13 cellular contexts compared by ENCODE assay signal in the genomic region with DNA sequence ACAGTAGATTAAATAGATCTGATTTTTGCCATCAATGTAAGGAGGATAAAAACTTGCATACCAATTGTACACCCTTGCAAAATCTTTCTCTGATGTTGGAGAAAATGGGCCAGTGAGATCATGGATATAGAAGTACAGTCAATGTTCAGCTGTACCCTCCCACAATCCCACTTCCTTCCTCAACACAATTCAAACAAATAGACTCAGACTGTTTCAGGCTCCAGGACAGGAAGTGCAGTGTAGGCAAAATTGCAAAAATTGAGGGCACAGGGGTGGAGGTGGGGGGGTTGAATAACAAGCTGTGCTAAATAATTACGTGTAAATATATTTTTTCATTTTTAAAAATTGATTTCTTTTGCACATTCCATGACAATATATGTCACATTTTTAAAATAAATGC. TPM values are rescaled to one million over a fixed set of nuclear protein-coding genes. Genes with fewer than 3 reads are reported as not detected.
DNase-seq lines count a peak whose midpoint lies in the region; ATAC-seq and TF ChIP-seq lines count a peak whose summit lies in the region.
"Had no signal": no experiment of that assay in that cellular context is flagged by ENCODE, and none has a peak within 500 bp of the region (broad histone marks: within the 10 kb centered on the region; RNA-seq: fewer than 3 reads in every experiment).

No MANE protein-coding gene starts in this region.

- peaks cover 0 to 23% (median 12%) of the 10 kb centered on the region in 4 donors for H3K4me1 ChIP-seq in stomach
- H3K4me1 ChIP-seq: colonic mucosa had no signal

- no peak overlapping the region for H3K4me3 Mint-ChIP-seq in activated naive CD4-positive, alpha-beta T cell treated with anti-CD3 and anti-CD28 coated beads, Interleukin-2, amount 10 ng/mL, durations not matched to agents 7 days and 5 days

- TF ChIP-seq POLR2A in stomach (IDR thresholded peaks at IDR 0.05), result no peak

- H3K36me3 ChIP-seq in stomach, result peaks cover 0 to 7% (median 0%) of the 10 kb centered on the region in 4 donors
- H3K36me3 ChIP-seq: colonic mucosa, Peyer's patch, transverse colon had no signal

- no peak overlapping the region for H3K4me3 ChIP-seq in stomach
- H3K4me3 ChIP-seq: colonic mucosa, Peyer's patch, transverse colon had no signal

- intact Hi-C loops in sciatic nerve (cut with DNase I), result no loop called here
- intact Hi-C loops in stomach (cut with DNase I; ENCODE audit: low total_unique reads), result no loop called here

- peak overlapping the region; percentile 1 for H3K27ac Mint-ChIP-seq in activated naive CD4-positive, alpha-beta T cell treated with anti-CD3 and anti-CD28 coated beads, Interleukin-2, amount 10 ng/mL, durations not matched to agents 7 days and 5 days
- H3K27ac Mint-ChIP-seq: progenitor cell of endocrine pancreas had no signal

- peaks cover 0 to 26% (median 6%) of the 10 kb centered on the region in 4 donors for H3K9me3 ChIP-seq in stomach
- H3K9me3 ChIP-seq: colonic mucosa, Peyer's patch had no signal

- peaks cover 43% of the 10 kb centered on the region for H3K9me3 Mint-ChIP-seq in activated naive CD4-positive, alpha-beta T cell treated with anti-CD3 and anti-CD28 coated beads, Interleukin-2, amount 10 ng/mL, durations not matched to agents 7 days and 5 days

- 56 to 77% (median 65%) methylated on average over 1 of the region's 1 CpG for WGBS in stomach, 5 donors

- no peak for TF ChIP-seq CTCF in stomach (IDR thresholded peaks at IDR 0.05)

- TF ChIP-seq EP300 in stomach (IDR thresholded peaks at IDR 0.05), result no peak

- peaks cover 71% of the 10 kb centered on the region for H3K36me3 Mint-ChIP-seq in activated naive CD4-positive, alpha-beta T cell treated with anti-CD3 and anti-CD28 coated beads, Interleukin-2, amount 10 ng/mL, durations not matched to agents 7 days and 5 days

- CTCF ChIA-PET in activated naive CD4-positive, alpha-beta T cell treated with anti-CD3 and anti-CD28 coated beads, Interleukin-2, amount 10 ng/mL, durations not matched to agents 7 days and 5 days (lab: Charles Lee), result interaction anchor here (1.4 kb wide), 1 partner anchor 25 kb away, joined by 3 read pairs; the partner anchor contains the start of gene IFI44L

- H3K4me1 Mint-ChIP-seq in activated naive CD4-positive, alpha-beta T cell treated with anti-CD3 and anti-CD28 coated beads, Interleukin-2, amount 10 ng/mL, durations not matched to agents 7 days and 5 days, result peaks cover 56% of the 10 kb centered on the region

- no peak overlapping the region for H3K27ac ChIP-seq in stomach
- H3K27ac ChIP-seq: colonic mucosa, Peyer's patch, transverse colon had no signal

- peak; percentile 19 for ATAC-seq in sciatic nerve

- H3K27me3 Mint-ChIP-seq in activated naive CD4-positive, alpha-beta T cell treated with anti-CD3 and anti-CD28 coated beads, Interleukin-2, amount 10 ng/mL, durations not matched to agents 7 days and 5 days, result no peaks in the 10 kb centered on the region

- peak; percentile 33 for DNase-seq in activated naive CD4-positive, alpha-beta T cell treated with anti-CD3 and anti-CD28 coated beads, Interleukin-2, amount 10 ng/mL, durations not matched to agents 7 days and 5 days
- no peak for DNase-seq in activated naive CD4-positive, alpha-beta T cell treated with Interleukin-2 at 50 U/mL for 16 hours
- peak; percentile 3 for DNase-seq in RPMI8226
- peak; percentile 60 for DNase-seq in dermis blood vessel endothelial cell
- no peak for DNase-seq in sciatic nerve (ENCODE audit: low spot score)
- no peak for DNase-seq in stomach
- no peak for DNase-seq in hepatic stellate cell (ENCODE audit: low spot score)
- DNase-seq in NCI-H510A treated with DMSO at 0.1 percent for 48 hours (lab: John Stamatoyannopoulos, UW), result no peak
- DNase-seq: colonic mucosa, NCI-H1417, Peyer's patch, transverse colon had no signal

- no peaks in the 10 kb centered on the region for H3K27me3 ChIP-seq in stomach
- H3K27me3 ChIP-seq: colonic mucosa, Peyer's patch, transverse colon had no signal

RNA-seq across cellular contexts. Expression of gene IFI44, which starts 3.9 kb away (rescaled TPM):
- 9.5 and 17.3 TPM in 2 replicates for total RNA-seq in dermis blood vessel endothelial cell
- total RNA-seq in sciatic nerve, result 38.9 TPM
- total RNA-seq in stomach, result 10 to 100 TPM in 4 of 5 donors, not detected in 1; 14.3 to 62.2 (median 21.8) TPM
- polyA plus RNA-seq in stomach, result 10 to 100 TPM; 17.8 to 27.4 (median 23.8) TPM
- total RNA-seq: progenitor cell of endocrine pancreas had no signal

RNA-seq across cellular contexts. Expression of gene IFI44L, which starts 25.5 kb away (rescaled TPM):
- total RNA-seq in dermis blood vessel endothelial cell (0.51 and 1.7 TPM in 2 replicates), sciatic nerve (20.2 TPM), stomach (10 to 100 TPM in 1 of 5 donors, 1 to 10 TPM in 3, under 1 TPM in 1; 0.29 to 27.4 (median 7.0) TPM)
- polyA plus RNA-seq in stomach, result 1 to 10 TPM; 2.9 to 6.9 (median 4.9) TPM
- total RNA-seq: progenitor cell of endocrine pancreas had no signal

Comparison
In these comparisons a context has a peak if more than half of its experiments do, and no peak if none do; other contexts are left out.
1. DNase-seq: peak in activated naive CD4-positive, alpha-beta T cell treated with anti-CD3 and anti-CD28 coated beads, Interleukin-2, amount 10 ng/mL, durations not matched to agents 7 days and 5 days (single experiment), RPMI8226 (single experiment) and dermis blood vessel endothelial cell (single experiment); none in activated naive CD4-positive, alpha-beta T cell treated with Interleukin-2 at 50 U/mL for 16 hours (single experiment), sciatic nerve (single experiment), stomach (single experiment), hepatic stellate cell (single experiment) and NCI-H510A treated with DMSO at 0.1 percent for 48 hours (single experiment).